In genomic region chr6:98957440-98957839, GRCh38 we compare ENCODE assay signal across 1 cellular context.
A peak's percentile ranks its signal among the peaks of the same experiment; 100 is the strongest.
TF ChIP-seq lines count a peak whose summit lies in the region.

No MANE protein-coding gene starts in this region.

TF ChIP-seq in HCT116, 20 proteins besides CTCF, POLR2A, EP300 and RAD21 (continued from another document):
- TF ChIP-seq ATF3 (IDR thresholded peaks at IDR 0.05), result no peak
- no peak for TF ChIP-seq SRF (IDR thresholded peaks at IDR 0.05; ENCODE audit: low read depth)
- no peak for TF ChIP-seq EZH2 (IDR thresholded peaks at IDR 0.05)
- no peak for TF ChIP-seq ZNF274 (IDR thresholded peaks at IDR 0.05; ENCODE audit: low read depth, low read length)
- 0 out of 2 replicates have a peak, but pooled peaks have one; percentile 36 for TF ChIP-seq CBX3 (IDR thresholded peaks at IDR 0.05; ENCODE audit: low read depth)
